ENCODE assay signal across 14 cellular contexts in genomic region chr3:71144525-71145253, GRCh38.
DNase-seq lines count a peak whose midpoint lies in the region; ATAC-seq and TF ChIP-seq lines count a peak whose summit lies in the region.
"Had no signal": no experiment of that assay in that cellular context is flagged by ENCODE, and none has a peak within 500 bp of the region (broad histone marks: within the 10 kb centered on the region; RNA-seq: fewer than 3 reads in every experiment).

No MANE protein-coding gene starts in this region.

- peak overlapping the region; percentile 69 for H3K27ac Mint-ChIP-seq in activated naive CD4-positive, alpha-beta T cell treated with anti-CD3 and anti-CD28 coated beads, Interleukin-2, amount 50 U/mL, for 24 hours
- H3K27ac Mint-ChIP-seq in activated naive CD8-positive, alpha-beta T cell treated with anti-CD3 and anti-CD28 coated beads for 36 hours, result peak overlapping the region; percentile 46
- H3K27ac Mint-ChIP-seq in type B pancreatic cell, result peak overlapping the region; percentile 51
- no peak overlapping the region for H3K27ac Mint-ChIP-seq in natural killer cell treated with Interleukin-12 subunit alpha and Interleukin-12 subunit beta and Interleukin-15 and Interleukin-18, amount 100 ng/mL, for 72 hours
- H3K27ac Mint-ChIP-seq: stimulated activated effector memory CD8-positive, alpha-beta T cell treated with anti-CD3 and anti-CD28 coated beads, Interleukin-12 subunit alpha, Interleukin-12 subunit beta, amount 100 ng/mL, for 72 hours had no signal

- peaks cover 35% of the 10 kb centered on the region for H3K36me3 Mint-ChIP-seq in activated naive CD4-positive, alpha-beta T cell treated with anti-CD3 and anti-CD28 coated beads, Interleukin-2, amount 50 U/mL, for 24 hours
- peaks cover 66% of the 10 kb centered on the region for H3K36me3 Mint-ChIP-seq in activated naive CD8-positive, alpha-beta T cell treated with anti-CD3 and anti-CD28 coated beads for 36 hours
- H3K36me3 Mint-ChIP-seq in type B pancreatic cell, result peaks cover 8% of the 10 kb centered on the region
- H3K36me3 Mint-ChIP-seq in natural killer cell treated with Interleukin-12 subunit alpha and Interleukin-12 subunit beta and Interleukin-15 and Interleukin-18, amount 100 ng/mL, for 72 hours, result no peaks in the 10 kb centered on the region
- H3K36me3 Mint-ChIP-seq: stimulated activated effector memory CD8-positive, alpha-beta T cell treated with anti-CD3 and anti-CD28 coated beads, Interleukin-12 subunit alpha, Interleukin-12 subunit beta, amount 100 ng/mL, for 72 hours had no signal

- H3K4me3 Mint-ChIP-seq in activated naive CD4-positive, alpha-beta T cell treated with anti-CD3 and anti-CD28 coated beads, Interleukin-2, amount 50 U/mL, for 24 hours, result no peak overlapping the region
- H3K4me3 Mint-ChIP-seq in activated naive CD8-positive, alpha-beta T cell treated with anti-CD3 and anti-CD28 coated beads for 36 hours, result no peak overlapping the region
- H3K4me3 Mint-ChIP-seq in type B pancreatic cell, result no peak overlapping the region
- no peak overlapping the region for H3K4me3 Mint-ChIP-seq in natural killer cell treated with Interleukin-12 subunit alpha and Interleukin-12 subunit beta and Interleukin-15 and Interleukin-18, amount 100 ng/mL, for 72 hours
- H3K4me3 Mint-ChIP-seq: neural crest cell; stimulated activated effector memory CD8-positive, alpha-beta T cell treated with anti-CD3 and anti-CD28 coated beads, Interleukin-12 subunit alpha, Interleukin-12 subunit beta, amount 100 ng/mL, for 72 hours had no signal

- H3K4me3 ChIP-seq in mucosa of descending colon, result no peak overlapping the region
- H3K4me3 ChIP-seq: heart right ventricle had no signal

- no peak for DNase-seq in activated naive CD4-positive, alpha-beta T cell treated with Interleukin-2 at 50 U/mL for 16 hours
- DNase-seq in activated naive CD8-positive, alpha-beta T cell treated with anti-CD3 and anti-CD28 coated beads for 36 hours, result no peak
- DNase-seq in mucosa of descending colon (no peak), type B pancreatic cell (ENCODE audit: extremely low spot score, unreplicated experiment) (no peak), GOT3 (lab: John Stamatoyannopoulos, UW) (no peak), COLO668 (lab: John Stamatoyannopoulos, UW; ENCODE audit: unreplicated experiment) (no peak)
- DNase-seq in natural killer cell treated with Interleukin-12 subunit alpha and Interleukin-12 subunit beta and Interleukin-15 and Interleukin-18, amount 100 ng/mL, for 72 hours (ENCODE audit: low spot score), result no peak
- DNase-seq: H7, heart right ventricle, NCI-H1436 treated with DMSO at 0.1 percent for 48 hours, WERI-Rb-1 had no signal

- ATAC-seq in mucosa of descending colon, result peak; percentile 5
- no peak for ATAC-seq in natural killer cell treated with Interleukin-12 subunit alpha and Interleukin-12 subunit beta and Interleukin-15 and Interleukin-18, amount 100 ng/mL, for 72 hours
- ATAC-seq: heart right ventricle; stimulated activated effector memory CD8-positive, alpha-beta T cell treated with anti-CD3 and anti-CD28 coated beads, Interleukin-12 subunit alpha, Interleukin-12 subunit beta, amount 100 ng/mL, for 72 hours had no signal

- H3K27me3 Mint-ChIP-seq in activated naive CD4-positive, alpha-beta T cell treated with anti-CD3 and anti-CD28 coated beads, Interleukin-2, amount 50 U/mL, for 24 hours, result no peaks in the 10 kb centered on the region
- H3K27me3 Mint-ChIP-seq in activated naive CD8-positive, alpha-beta T cell treated with anti-CD3 and anti-CD28 coated beads for 36 hours, result no peaks in the 10 kb centered on the region
- no peaks in the 10 kb centered on the region for H3K27me3 Mint-ChIP-seq in type B pancreatic cell
- H3K27me3 Mint-ChIP-seq in natural killer cell treated with Interleukin-12 subunit alpha and Interleukin-12 subunit beta and Interleukin-15 and Interleukin-18, amount 100 ng/mL, for 72 hours, result no peaks in the 10 kb centered on the region

- TF ChIP-seq CTCF in mucosa of descending colon (IDR thresholded peaks at IDR 0.05) (no peak), type B pancreatic cell (conservative IDR thresholded peaks at IDR 0.05) (no peak)

- peaks cover 6% of the 10 kb centered on the region for H3K9me3 Mint-ChIP-seq in activated naive CD4-positive, alpha-beta T cell treated with anti-CD3 and anti-CD28 coated beads, Interleukin-2, amount 50 U/mL, for 24 hours
- peaks cover 6% of the 10 kb centered on the region for H3K9me3 Mint-ChIP-seq in activated naive CD8-positive, alpha-beta T cell treated with anti-CD3 and anti-CD28 coated beads for 36 hours
- peaks cover 4% of the 10 kb centered on the region for H3K9me3 Mint-ChIP-seq in type B pancreatic cell
- H3K9me3 Mint-ChIP-seq in natural killer cell treated with Interleukin-12 subunit alpha and Interleukin-12 subunit beta and Interleukin-15 and Interleukin-18, amount 100 ng/mL, for 72 hours, result peaks cover 4% of the 10 kb centered on the region
- H3K9me3 Mint-ChIP-seq: neural crest cell; stimulated activated effector memory CD8-positive, alpha-beta T cell treated with anti-CD3 and anti-CD28 coated beads, Interleukin-12 subunit alpha, Interleukin-12 subunit beta, amount 100 ng/mL, for 72 hours had no signal

- no peaks in the 10 kb centered on the region for H3K9me3 ChIP-seq in mucosa of descending colon
- H3K9me3 ChIP-seq: heart right ventricle had no signal

- no peaks in the 10 kb centered on the region for H3K4me1 ChIP-seq in mucosa of descending colon (ENCODE audit: low read depth)

- H3K4me1 Mint-ChIP-seq in activated naive CD4-positive, alpha-beta T cell treated with anti-CD3 and anti-CD28 coated beads, Interleukin-2, amount 50 U/mL, for 24 hours, result peaks cover 79% of the 10 kb centered on the region
- peaks cover 57% of the 10 kb centered on the region for H3K4me1 Mint-ChIP-seq in activated naive CD8-positive, alpha-beta T cell treated with anti-CD3 and anti-CD28 coated beads for 36 hours
- H3K4me1 Mint-ChIP-seq in type B pancreatic cell (ENCODE audit: unreplicated experiment), result peaks cover 47% of the 10 kb centered on the region
- peaks cover 0 to 3% of the 10 kb centered on the region in 2 donors for H3K4me1 Mint-ChIP-seq in natural killer cell treated with Interleukin-12 subunit alpha and Interleukin-12 subunit beta and Interleukin-15 and Interleukin-18, amount 100 ng/mL, for 72 hours (ENCODE audit: low read depth in 2 of 2)

- intact Hi-C loops in mucosa of descending colon (cut with DNase I, micrococcal nuclease), result no loop called here

- no peaks in the 10 kb centered on the region for H3K36me3 ChIP-seq in mucosa of descending colon (ENCODE audit: low read depth)
- H3K36me3 ChIP-seq: heart right ventricle, WERI-Rb-1 had no signal

Comparison
In these comparisons a context has a peak if more than half of its experiments do, and no peak if none do; other contexts are left out.
1. H3K27ac Mint-ChIP-seq: peak in activated naive CD4-positive, alpha-beta T cell treated with anti-CD3 and anti-CD28 coated beads, Interleukin-2, amount 50 U/mL, for 24 hours (single experiment), activated naive CD8-positive, alpha-beta T cell treated with anti-CD3 and anti-CD28 coated beads for 36 hours (single experiment) and type B pancreatic cell (single experiment); none in natural killer cell treated with Interleukin-12 subunit alpha and Interleukin-12 subunit beta and Interleukin-15 and Interleukin-18, amount 100 ng/mL, for 72 hours (0 of 2).